Comparison of ENCODE assay signal across 14 cellular contexts in genomic region chr2:16326736-16327300, GRCh38.
"Had no signal": no experiment of that assay in that cellular context is flagged by ENCODE, and none has a peak within 500 bp of the region (broad histone marks: within the 10 kb centered on the region; RNA-seq: fewer than 3 reads in every experiment).

No MANE protein-coding gene starts in this region.

- H3K4me3 ChIP-seq: ascending aorta, gastroesophageal sphincter, prostate gland, transverse colon had no signal

- H3K9me3 Mint-ChIP-seq: endodermal cell had no signal

- H3K27ac Mint-ChIP-seq: activated T-helper 17 cell treated with anti-CD3 and anti-CD28 coated beads, Interleukin-2, amount 50 U/mL, for 72 hours; endodermal cell had no signal

- ATAC-seq: activated CD4-positive, CD25-positive, alpha-beta regulatory T cell treated with anti-CD3 and anti-CD28 coated beads, Interleukin-2, amount 50 U/mL, for 24 hours; activated T-helper 17 cell treated with anti-CD3 and anti-CD28 coated beads, Interleukin-2, amount 50 U/mL, for 72 hours; gastroesophageal sphincter; right cardiac atrium had no signal

- H3K36me3 ChIP-seq: ascending aorta, gastroesophageal sphincter, prostate gland, transverse colon had no signal

- H3K4me1 Mint-ChIP-seq: activated T-helper 17 cell treated with anti-CD3 and anti-CD28 coated beads, Interleukin-2, amount 50 U/mL, for 72 hours had no signal

- H3K9me3 ChIP-seq: ascending aorta, gastroesophageal sphincter, prostate gland, transverse colon had no signal

- H3K4me1 ChIP-seq: ascending aorta, gastroesophageal sphincter, prostate gland, transverse colon had no signal

- H3K27me3 ChIP-seq: ascending aorta, gastroesophageal sphincter, transverse colon had no signal

- H3K27ac ChIP-seq: ascending aorta, gastroesophageal sphincter, prostate gland, transverse colon had no signal

- DNase-seq: activated naive CD4-positive, alpha-beta T cell treated with Interleukin-2 at 50 U/mL for 16 hours; activated T-cell treated with anti-CD3 and anti-CD28 coated beads for 4 hours; endodermal cell; erythroblast; right cardiac atrium; stimulated activated CD4-positive, alpha-beta T cell treated with anti-CD3 and anti-CD28 coated beads, Interleukin-4, amount 100 ng/mL, for 24 hours; stimulated activated naive CD4-positive, alpha-beta T cell; T-helper 2 cell; transverse colon had no signal

- H3K4me3 Mint-ChIP-seq: activated T-helper 17 cell treated with anti-CD3 and anti-CD28 coated beads, Interleukin-2, amount 50 U/mL, for 72 hours; endodermal cell had no signal
